ENCODE assay signal across 32 cellular contexts in genomic region chr20:21117521-21117920, GRCh38. TPM values are rescaled to one million over a fixed set of nuclear protein-coding genes. Genes with fewer than 3 reads are reported as not detected.
"Had no signal": no experiment of that assay in that cellular context is flagged by ENCODE, and none has a peak within 500 bp of the region (broad histone marks: within the 10 kb centered on the region; RNA-seq: fewer than 3 reads in every experiment).

No MANE protein-coding gene starts in this region.

- ATAC-seq: gastrocnemius medialis, heart right ventricle, left cardiac atrium, left lung, left ventricle myocardium superior, lower lobe of right lung, mucosa of descending colon had no signal

- DNase-seq: dermis blood vessel endothelial cell; dorsolateral prefrontal cortex; effector CD4-positive, alpha-beta T cell; effector memory CD4-positive, alpha-beta T cell; esophagus squamous epithelium; foreskin fibroblast; foreskin melanocyte; gastrocnemius medialis; glutamatergic neuron; head of caudate nucleus; heart right ventricle; hippocampal formation; left cardiac atrium; left lung; left ventricle myocardium superior; lower lobe of right lung; mesenchymal stem cell; mucosa of descending colon; naive B cell had no signal

- H3K9me3 ChIP-seq: esophagus squamous epithelium, gastrocnemius medialis, heart right ventricle, left lung, lower lobe of right lung, mucosa of descending colon had no signal

- H3K36me3 ChIP-seq: esophagus squamous epithelium, gastrocnemius medialis, heart right ventricle, left lung, lower lobe of right lung had no signal

- H3K27me3 ChIP-seq: gastrocnemius medialis had no signal

- H3K27ac ChIP-seq: coronary artery, dorsolateral prefrontal cortex, esophagus squamous epithelium, gastrocnemius medialis, heart right ventricle, left lung, lower lobe of right lung had no signal

- H3K4me3 ChIP-seq: coronary artery, dorsolateral prefrontal cortex, esophagus squamous epithelium, gastrocnemius medialis, heart right ventricle, left lung, lower lobe of right lung, mucosa of descending colon had no signal

- FAIRE-seq: colon, endothelial cell of umbilical vein, islet of Langerhans, keratinocyte had no signal

- H3K4me1 ChIP-seq: esophagus squamous epithelium, gastrocnemius medialis, heart right ventricle, left lung, lower lobe of right lung had no signal

RNA-seq across cellular contexts. Expression of gene LINC00237, which starts 11.4 kb away (rescaled TPM):
- total RNA-seq: dermis blood vessel endothelial cell, endothelial cell of umbilical vein, epithelial cell of proximal tubule, esophagus squamous epithelium, gastrocnemius medialis, glomerular endothelial cell, heart right ventricle, kidney epithelial cell, left cardiac atrium, left lung, left ventricle myocardium superior, lower lobe of right lung, lung microvascular endothelial cell, mesenteric fat pad, mesothelial cell of epicardium, mucosa of descending colon, myocyte had no signal
- polyA plus RNA-seq: endothelial cell of umbilical vein, esophagus, heart right ventricle, keratinocyte had no signal
